Comparison of ENCODE assay signal across 28 cellular contexts in genomic region chr1:106747791-106748190, GRCh38.
"Had no signal": no experiment of that assay in that cellular context is flagged by ENCODE, and none has a peak within 500 bp of the region (broad histone marks: within the 10 kb centered on the region; RNA-seq: fewer than 3 reads in every experiment).

No MANE protein-coding gene starts in this region.

- H3K4me3 Mint-ChIP-seq: activated CD4-positive, alpha-beta T cell treated with anti-CD3 and anti-CD28 coated beads, Interleukin-2, amount 10 ng/mL, durations not matched to agents 7 days and 5 days; activated CD8-positive, alpha-beta T cell treated with anti-CD3 and anti-CD28 coated beads for 36 hours; activated naive CD4-positive, alpha-beta T cell treated with anti-CD3 and anti-CD28 coated beads, Interleukin-2, amount 50 U/mL, for 24 hours; activated naive CD8-positive, alpha-beta T cell treated with anti-CD3 and anti-CD28 coated beads, Interleukin-2, amount 50 U/mL, for 24 hours; activated T-cell treated with anti-CD3 and anti-CD28 coated beads, Interleukin-2, amount 50 U/mL, for 4 hours; activated T-helper 17 cell treated with anti-CD3 and anti-CD28 coated beads, Interleukin-2, amount 50 U/mL, for 72 hours; mesothelial cell of epicardium; naive B cell; nephron progenitor cell; type B pancreatic cell had no signal

- H3K4me1 ChIP-seq: heart right ventricle, left ventricle myocardium inferior, pancreas, psoas muscle, vagina had no signal

- H3K27me3 Mint-ChIP-seq: activated CD4-positive, alpha-beta T cell treated with anti-CD3 and anti-CD28 coated beads, Interleukin-2, amount 10 ng/mL, durations not matched to agents 7 days and 5 days; activated CD8-positive, alpha-beta T cell treated with anti-CD3 and anti-CD28 coated beads for 36 hours; activated naive CD4-positive, alpha-beta T cell treated with anti-CD3 and anti-CD28 coated beads, Interleukin-2, amount 50 U/mL, for 24 hours; activated naive CD8-positive, alpha-beta T cell treated with anti-CD3 and anti-CD28 coated beads, Interleukin-2, amount 50 U/mL, for 24 hours; activated T-helper 17 cell treated with anti-CD3 and anti-CD28 coated beads, Interleukin-2, amount 50 U/mL, for 72 hours; naive B cell had no signal

- H3K9me3 Mint-ChIP-seq: activated CD4-positive, alpha-beta T cell treated with anti-CD3 and anti-CD28 coated beads, Interleukin-2, amount 10 ng/mL, durations not matched to agents 7 days and 5 days; activated CD8-positive, alpha-beta T cell treated with anti-CD3 and anti-CD28 coated beads for 36 hours; activated naive CD4-positive, alpha-beta T cell treated with anti-CD3 and anti-CD28 coated beads, Interleukin-2, amount 50 U/mL, for 24 hours; activated naive CD8-positive, alpha-beta T cell treated with anti-CD3 and anti-CD28 coated beads, Interleukin-2, amount 50 U/mL, for 24 hours; mesothelial cell of epicardium; nephron progenitor cell; type B pancreatic cell had no signal

- H3K27ac ChIP-seq: esophagus muscularis mucosa, foreskin keratinocyte, heart right ventricle, left ventricle myocardium inferior, pancreas, psoas muscle, thoracic aorta, vagina, VCaP had no signal

- H3K27ac Mint-ChIP-seq: activated CD4-positive, alpha-beta T cell treated with anti-CD3 and anti-CD28 coated beads, Interleukin-2, amount 10 ng/mL, durations not matched to agents 7 days and 5 days; activated CD8-positive, alpha-beta T cell treated with anti-CD3 and anti-CD28 coated beads for 36 hours; activated naive CD4-positive, alpha-beta T cell treated with anti-CD3 and anti-CD28 coated beads, Interleukin-2, amount 50 U/mL, for 24 hours; activated naive CD8-positive, alpha-beta T cell treated with anti-CD3 and anti-CD28 coated beads, Interleukin-2, amount 50 U/mL, for 24 hours; activated T-helper 17 cell treated with anti-CD3 and anti-CD28 coated beads, Interleukin-2, amount 50 U/mL, for 72 hours; mesothelial cell of epicardium; naive B cell; nephron progenitor cell; type B pancreatic cell had no signal

- H3K9me3 ChIP-seq: esophagus muscularis mucosa, heart right ventricle, left ventricle myocardium inferior, pancreas, psoas muscle, thoracic aorta, vagina had no signal

- H3K36me3 Mint-ChIP-seq: activated naive CD4-positive, alpha-beta T cell treated with anti-CD3 and anti-CD28 coated beads, Interleukin-2, amount 50 U/mL, for 24 hours; mesothelial cell of epicardium; naive B cell; type B pancreatic cell had no signal

- DNase-seq: activated CD4-positive, alpha-beta T cell treated with anti-CD3 and anti-CD28 coated beads, Interleukin-2, amount 10 ng/mL, durations not matched to agents 7 days and 5 days; activated CD4-positive, CD25-positive, alpha-beta regulatory T cell treated with anti-CD3 and anti-CD28 coated beads, Interleukin-2, amount 50 U/mL, for 72 hours; activated CD8-positive, alpha-beta T cell treated with anti-CD3 and anti-CD28 coated beads for 36 hours; activated naive CD8-positive, alpha-beta T cell treated with anti-CD3 and anti-CD28 coated beads, Interleukin-2, amount 50 U/mL, for 24 hours; activated T-cell treated with anti-CD3 and anti-CD28 coated beads, Interleukin-2, amount 50 U/mL, for 4 hours; central memory CD4-positive, alpha-beta T cell; dermis blood vessel endothelial cell; effector CD4-positive, alpha-beta T cell; foreskin keratinocyte; heart right ventricle; left ventricle myocardium inferior; mammary epithelial cell; naive B cell; nephron progenitor cell; stimulated activated CD4-positive, alpha-beta T cell treated with anti-CD3 and anti-CD28 coated beads, Interleukin-2, amount 100 ng/mL, for 48 hours; stimulated activated naive CD8-positive, alpha-beta T cell treated with anti-CD3 and anti-CD28 coated beads, Interleukin-15, Interleukin-2, amounts not matched to agents 100 U/mL and 50 U/mL, for 24 hours had no signal

- H3K36me3 ChIP-seq: esophagus muscularis mucosa, heart right ventricle, left ventricle myocardium inferior, pancreas, thoracic aorta, vagina had no signal

- FAIRE-seq: colon, islet of Langerhans, pancreas had no signal

- H3K4me3 ChIP-seq: esophagus muscularis mucosa, heart right ventricle, left ventricle myocardium inferior, pancreas, psoas muscle, thoracic aorta, vagina had no signal

- H3K27me3 ChIP-seq: esophagus muscularis mucosa, foreskin keratinocyte, heart right ventricle, pancreas, vagina had no signal

- H3K4me1 Mint-ChIP-seq: activated CD4-positive, alpha-beta T cell treated with anti-CD3 and anti-CD28 coated beads, Interleukin-2, amount 10 ng/mL, durations not matched to agents 7 days and 5 days; activated naive CD4-positive, alpha-beta T cell treated with anti-CD3 and anti-CD28 coated beads, Interleukin-2, amount 50 U/mL, for 24 hours; activated naive CD8-positive, alpha-beta T cell treated with anti-CD3 and anti-CD28 coated beads, Interleukin-2, amount 50 U/mL, for 24 hours; activated T-helper 17 cell treated with anti-CD3 and anti-CD28 coated beads, Interleukin-2, amount 50 U/mL, for 72 hours; naive B cell; nephron progenitor cell had no signal
